Comparison of ENCODE assay signal across 8 cellular contexts in genomic region chr12:32568241-32568640, GRCh38.
DNase-seq lines count a peak whose midpoint lies in the region; ATAC-seq and TF ChIP-seq lines count a peak whose summit lies in the region.
"Had no signal": no experiment of that assay in that cellular context is flagged by ENCODE, and none has a peak within 500 bp of the region (broad histone marks: within the 10 kb centered on the region; RNA-seq: fewer than 3 reads in every experiment).

No MANE protein-coding gene starts in this region.

- H3F3A ChIP-seq in Loucy (ENCODE audit: low read depth): no peaks in the 10 kb centered on the region

- in situ Hi-C loops in astrocyte of the cerebellum (cut with HindIII; ENCODE audit: low sequenced_read_pairs): no loop called here

- intact Hi-C loops in right cardiac atrium (cut with DNase I): no loop called here
- intact Hi-C loops in left colon (cut with DNase I, micrococcal nuclease): no loop called here

- H3K27me3 ChIP-seq in Loucy (ENCODE audit: insufficient read depth, low read length, poor library complexity, severe bottlenecking): no peaks in the 10 kb centered on the region
- no peaks in the 10 kb centered on the region for H3K27me3 ChIP-seq in right cardiac atrium (ENCODE audit: control insufficient read depth, insufficient read depth)

- no peak overlapping the region; the same call in 1 of the 2 replicates for H2AFZ ChIP-seq in Loucy (ENCODE audit: low read length)

- ATAC-seq in right cardiac atrium: peak; percentile 59 to 71
- no peak for ATAC-seq in left colon
- no peak for ATAC-seq in HG02571 (IDR thresholded peaks at IDR 0.05; ENCODE audit: unreplicated experiment)

- TF ChIP-seq CTCF in Loucy (conservative IDR thresholded peaks at IDR 0.05; ENCODE audit: low read length) (no peak), astrocyte of the cerebellum (IDR thresholded peaks at IDR 0.05; ENCODE audit: low read depth, low read length, missing control alignments) (no peak)

- DNase-seq in astrocyte of the cerebellum (ENCODE audit: low read depth): peak; percentile 76
- DNase-seq in right cardiac atrium: no peak
- DNase-seq in left colon: no peak
- no peak for DNase-seq in NCI-H82 treated with DMSO at 0.1 percent for 48 hours (lab: John Stamatoyannopoulos, UW; ENCODE audit: unreplicated experiment)
- DNase-seq: NCI-H82 had no signal

- H3K4me1 ChIP-seq in Loucy (ENCODE audit: insufficient read depth, low read length, poor library complexity, severe bottlenecking) (peaks cover 27% of the 10 kb centered on the region), right cardiac atrium (ENCODE audit: control insufficient read depth, insufficient read depth, low read length) (peaks cover 5% of the 10 kb centered on the region)

- no peaks in the 10 kb centered on the region for H3K36me3 ChIP-seq in Loucy (ENCODE audit: insufficient read depth, low read length)

- H3K79me2 ChIP-seq in Loucy (ENCODE audit: insufficient read depth, low read length): no peaks in the 10 kb centered on the region

- H3K9me3 ChIP-seq in Loucy (ENCODE audit: insufficient read depth, low read depth, low read length): no peaks in the 10 kb centered on the region
- no peaks in the 10 kb centered on the region for H3K9me3 ChIP-seq in right cardiac atrium (ENCODE audit: control insufficient read depth, low read length)

- 52% methylated on average over 1 of the region's 1 CpG for WGBS in right cardiac atrium

- no peak overlapping the region for H3K27ac ChIP-seq in right cardiac atrium (ENCODE audit: low read length)
- H3K27ac ChIP-seq in temporal lobe (ENCODE audit: low read depth, low read length): peak overlapping the region; percentile 10

- H3K4me2 ChIP-seq in Loucy (ENCODE audit: low read depth, low read length, poor library complexity, severe bottlenecking): peak overlapping the region; percentile 42

- no peak overlapping the region for H3K4me3 ChIP-seq in Loucy (ENCODE audit: low read length, poor library complexity, severe bottlenecking)
- H3K4me3 ChIP-seq in astrocyte of the cerebellum (ENCODE audit: low read depth, low read length): no peak overlapping the region
- no peak overlapping the region for H3K4me3 ChIP-seq in right cardiac atrium (ENCODE audit: low read length)

- peak overlapping the region; percentile 6 for H3K9ac ChIP-seq in Loucy (ENCODE audit: low read depth, low read length, poor library complexity, severe bottlenecking)

- H3K9me2 ChIP-seq in Loucy (replicated peaks; ENCODE audit: low read depth, low read length): no peaks in the 10 kb centered on the region

- H4K20me1 ChIP-seq in Loucy (ENCODE audit: insufficient read depth, low read length, poor library complexity, severe bottlenecking): no peaks in the 10 kb centered on the region

Comparison
In these comparisons a context has a peak if more than half of its experiments do, and no peak if none do; other contexts are left out.
1. ATAC-seq: peak in right cardiac atrium (2 of 2); none in left colon (single experiment) and HG02571 (single experiment).